8 cellular contexts compared by ENCODE assay signal in genomic region chr14:35533357-35534129, GRCh38. TPM values are rescaled to one million over a fixed set of nuclear protein-coding genes. Genes with fewer than 3 reads are reported as not detected.
DNase-seq lines count a peak whose midpoint lies in the region; ATAC-seq, FAIRE-seq and TF ChIP-seq lines count a peak whose summit lies in the region.

No MANE protein-coding gene starts in this region.

- POLR2A ChIA-PET in K562 (lab: Yijun Ruan, JAX) = interaction anchor here (0.9 kb wide), 1 partner anchor 54 kb away, joined by 4 read pairs; no protein-coding TSS in a partner anchor

- no peaks in the 10 kb centered on the region for H3K9me1 ChIP-seq in K562 (ENCODE audit: control insufficient read depth, insufficient read depth, low read length)

- DNase-seq in GM10266 (ENCODE audit: extremely low spot score) = peak; percentile 77
- DNase-seq in HFF-Myc (ENCODE audit: extremely low read depth, low read depth) = no peak
- peak; percentile 28 for DNase-seq in NB4 (ENCODE audit: low read depth)
- peak; percentile 8 to 59 (median 33) for DNase-seq in T-helper 2 cell
- DNase-seq in K562 (ENCODE audit: extremely low read depth in 1 of 4, low spot score in 3 of 4) = peak; percentile 62 to 69 (median 66)
- DNase-seq in iPS-NIHi11 (ENCODE audit: low spot score) = peak; percentile 91
- peak; percentile 13 for DNase-seq in smooth muscle cell (lab: John Stamatoyannopoulos, UW; ENCODE audit: unreplicated experiment)
- no peak for DNase-seq in SKM-1 (lab: John Stamatoyannopoulos, UW; ENCODE audit: unreplicated experiment)

- H3K79me2 ChIP-seq in K562 (ENCODE audit: control insufficient read depth, insufficient read depth, low read length) (no peaks in the 10 kb centered on the region), smooth muscle cell (ENCODE audit: low read depth) (no peaks in the 10 kb centered on the region)

- H3K27me3 ChIP-seq in K562 (ENCODE audit: control insufficient read depth in 2 of 2, insufficient read depth in 2 of 2, low read length in 2 of 2) = peaks cover 7 to 18% of the 10 kb centered on the region in 2 experiments; a peak in 4 of 5 replicates
- H3K27me3 ChIP-seq in smooth muscle cell (ENCODE audit: low read depth) = peaks cover 90% of the 10 kb centered on the region

- H3K4me3 ChIP-seq in HFF-Myc (replicated peaks; ENCODE audit: low read depth, low read length) (peak overlapping the region; percentile 49), NB4 (ENCODE audit: low read depth, low read length) (no peak overlapping the region), K562 (peak overlapping the region; percentile 41), smooth muscle cell (peak overlapping the region; percentile 64)

- peak; percentile 89 for ATAC-seq in K562

- H2AFZ ChIP-seq in K562 (ENCODE audit: low read depth, low read length) (peak overlapping the region; percentile 79), smooth muscle cell (ENCODE audit: low read depth) (peak overlapping the region; percentile 80)

- no peaks in the 10 kb centered on the region for H3F3A ChIP-seq in smooth muscle cell (ENCODE audit: low read depth)

- H3K36me3 ChIP-seq in K562 (ENCODE audit: control insufficient read depth, insufficient read depth, low read length) (no peaks in the 10 kb centered on the region), smooth muscle cell (ENCODE audit: low read depth) (no peaks in the 10 kb centered on the region)

- H3K4me1 ChIP-seq in K562 (replicated peaks in 1 of 2; ENCODE audit: control insufficient read depth in 2 of 2, insufficient read depth in 2 of 2, low read length in 2 of 2) (peaks cover 0 to 28% of the 10 kb centered on the region in 2 experiments; a peak in 2 of 5 replicates), smooth muscle cell (ENCODE audit: low read depth) (peaks cover 12% of the 10 kb centered on the region)

- peak; percentile 10 for TF ChIP-seq CTCF in GM10266 (IDR thresholded peaks at IDR 0.05; ENCODE audit: control insufficient read depth, insufficient read depth, low read depth, missing control alignments)
- no peak for TF ChIP-seq CTCF in HFF-Myc (IDR thresholded peaks at IDR 0.05; ENCODE audit: low read depth, low read length, missing control alignments)
- no peak for TF ChIP-seq CTCF in NB4 (IDR thresholded peaks at IDR 0.05; ENCODE audit: low read depth, low read length)
- TF ChIP-seq CTCF in K562 (IDR thresholded peaks at IDR 0.05 in 2 of 3, conservative IDR thresholded peaks at IDR 0.05 in 1 of 3; ENCODE audit: insufficient read depth in 2 of 3, low read depth in 1 of 3, low read length in 3 of 3) = 0 out of 6 replicates have a peak, but pooled peaks of 1 of the 3 experiments have one; percentile 1
- TF ChIP-seq CTCF in smooth muscle cell (IDR thresholded peaks at IDR 0.05; ENCODE audit: borderline replicate concordance, insufficient read depth, poor library complexity, severe bottlenecking) = no peak

- CTCF ChIA-PET in K562 (lab: Yijun Ruan, JAX; ENCODE audit: low intra/inter-chr PET ratio) = no interaction called here

- no TSS peak for BruUV-seq in K562 (replicated peaks; lab: Mats Ljungman, UMichigan)

- H3K9ac ChIP-seq in K562 (ENCODE audit: insufficient read depth in 1 of 2, low read depth in 2 of 2, low read length in 2 of 2) (0 out of 4 replicates have a peak overlapping the region, but pooled peaks of 1 of the 2 experiments have one; percentile 76), smooth muscle cell (ENCODE audit: low read depth) (no peak overlapping the region)

- H3K4me2 ChIP-seq in K562 (ENCODE audit: insufficient read depth, low read length) = peak overlapping the region; percentile 70
- peak overlapping the region; percentile 99 for H3K4me2 ChIP-seq in smooth muscle cell

- WGBS in K562 (ENCODE audit: insufficient coverage, low coverage, missing lambda C conversion rate) = 2% methylated on average over 56 of the region's 95 CpGs
- under 1% methylated on average over 77 of the region's 95 CpGs for WGBS in smooth muscle cell (ENCODE audit: low lambda C conversion rate)

- TF ChIP-seq EP300 in K562 (IDR thresholded peaks at IDR 0.05; ENCODE audit: low read length) = no peak

- H4K20me1 ChIP-seq in K562 (replicated peaks; ENCODE audit: control insufficient read depth, insufficient read depth, low read length) = no peaks in the 10 kb centered on the region
- H4K20me1 ChIP-seq in smooth muscle cell (ENCODE audit: low read depth) = peaks cover 6% of the 10 kb centered on the region

- H3K9me3 ChIP-seq in K562 (replicated peaks; ENCODE audit: control insufficient read depth, insufficient read depth, low read depth, low read length) (no peaks in the 10 kb centered on the region), smooth muscle cell (replicated peaks; ENCODE audit: low read depth) (no peaks in the 10 kb centered on the region)

- intact Hi-C loops in K562 (cut with micrococcal nuclease) = loop anchor here (5.0 to 10.0 kb wide), 2 partner anchors 154 to 291 kb away; partner anchors contain the start of gene BRMS1L

- no peak for TF ChIP-seq RAD21 in K562 (CRISPR knock-in tag; conservative IDR thresholded peaks at IDR 0.05 in 1 of 2, IDR thresholded peaks at IDR 0.05 in 1 of 2)

- no peak for FAIRE-seq in K562 (lab: Jason Lieb, UNC)

- TF ChIP-seq POLR2A in NB4 (IDR thresholded peaks at IDR 0.05; ENCODE audit: extremely low read depth, insufficient read length) = no peak
- no peak for TF ChIP-seq POLR2A in K562 (conservative IDR thresholded peaks at IDR 0.05)

- in situ Hi-C loops in K562 (cut with MboI) = no loop called here

- H3K27ac ChIP-seq in K562 (ENCODE audit: extremely low read depth, low read depth, low read length) = no peak overlapping the region
- no peak overlapping the region for H3K27ac ChIP-seq in smooth muscle cell (ENCODE audit: low read depth)

TF ChIP-seq in K562, 482 proteins besides CTCF, POLR2A, EP300 and RAD21 (continues in another document):
- TF ChIP-seq TFAP4 (CRISPR knock-in tag; IDR thresholded peaks at IDR 0.05; ENCODE audit: borderline replicate concordance) (peak; percentile 89), ZNF263 (CRISPR knock-in tag; IDR thresholded peaks at IDR 0.05; ENCODE audit: borderline replicate concordance) (0 out of 2 replicates have a peak, but pooled peaks have one; percentile 22), DPF2 (IDR thresholded peaks at IDR 0.05) (no peak), DDX20 (tag; IDR thresholded peaks at IDR 0.05; ENCODE audit: low read depth) (no peak)
- TF ChIP-seq, protein P1, sequence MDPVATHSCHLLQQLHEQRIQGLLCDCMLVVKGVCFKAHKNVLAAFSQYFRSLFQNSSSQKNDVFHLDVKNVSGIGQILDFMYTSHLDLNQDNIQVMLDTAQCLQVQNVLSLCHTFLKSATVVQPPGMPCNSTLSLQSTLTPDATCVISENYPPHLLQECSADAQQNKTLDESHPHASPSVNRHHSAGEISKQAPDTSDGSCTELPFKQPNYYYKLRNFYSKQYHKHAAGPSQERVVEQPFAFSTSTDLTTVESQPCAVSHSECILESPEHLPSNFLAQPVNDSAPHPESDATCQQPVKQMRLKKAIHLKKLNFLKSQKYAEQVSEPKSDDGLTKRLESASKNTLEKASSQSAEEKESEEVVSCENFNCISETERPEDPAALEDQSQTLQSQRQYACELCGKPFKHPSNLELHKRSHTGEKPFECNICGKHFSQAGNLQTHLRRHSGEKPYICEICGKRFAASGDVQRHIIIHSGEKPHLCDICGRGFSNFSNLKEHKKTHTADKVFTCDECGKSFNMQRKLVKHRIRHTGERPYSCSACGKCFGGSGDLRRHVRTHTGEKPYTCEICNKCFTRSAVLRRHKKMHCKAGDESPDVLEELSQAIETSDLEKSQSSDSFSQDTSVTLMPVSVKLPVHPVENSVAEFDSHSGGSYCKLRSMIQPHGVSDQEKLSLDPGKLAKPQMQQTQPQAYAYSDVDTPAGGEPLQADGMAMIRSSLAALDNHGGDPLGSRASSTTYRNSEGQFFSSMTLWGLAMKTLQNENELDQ (CRISPR knock-in tag; IDR thresholded peaks at IDR 0.05; ENCODE audit: borderline replicate concordance) = no peak
- TF ChIP-seq, protein P2, sequence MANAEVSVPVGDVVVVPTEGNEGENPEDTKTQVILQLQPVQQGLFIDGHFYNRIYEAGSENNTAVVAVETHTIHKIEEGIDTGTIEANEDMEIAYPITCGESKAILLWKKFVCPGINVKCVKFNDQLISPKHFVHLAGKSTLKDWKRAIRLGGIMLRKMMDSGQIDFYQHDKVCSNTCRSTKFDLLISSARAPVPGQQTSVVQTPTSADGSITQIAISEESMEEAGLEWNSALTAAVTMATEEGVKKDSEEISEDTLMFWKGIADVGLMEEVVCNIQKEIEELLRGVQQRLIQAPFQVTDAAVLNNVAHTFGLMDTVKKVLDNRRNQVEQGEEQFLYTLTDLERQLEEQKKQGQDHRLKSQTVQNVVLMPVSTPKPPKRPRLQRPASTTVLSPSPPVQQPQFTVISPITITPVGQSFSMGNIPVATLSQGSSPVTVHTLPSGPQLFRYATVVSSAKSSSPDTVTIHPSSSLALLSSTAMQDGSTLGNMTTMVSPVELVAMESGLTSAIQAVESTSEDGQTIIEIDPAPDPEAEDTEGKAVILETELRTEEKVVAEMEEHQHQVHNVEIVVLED (CRISPR knock-in tag; IDR thresholded peaks at IDR 0.05) = no peak

RNA-seq across cellular contexts. Expression of gene INSM2, which starts 0.4 kb away (rescaled TPM):
- total RNA-seq in K562 (2011; cell fraction: chromatin; rRNA removed; ENCODE audit: low replicate concordance) = not detected in 2 replicates
- not detected in 2 replicates for total RNA-seq in K562 (2011; cell fraction: nucleolus; rRNA removed)
- total RNA-seq in K562 (2011; cell fraction: nucleoplasm; rRNA removed) = not detected in 2 replicates
- not detected in 2 replicates for total RNA-seq in K562 (2014; rRNA removed)
- total RNA-seq in K562 (2014; rRNA removed; fragmentation: Illumina TruSeq; extraction: Trizol) = not detected in 2 replicates
- total RNA-seq in K562 (2015; rRNA removed; fragmentation: Illumina TruSeq; extraction: Trizol) = not detected in 2 replicates
- total RNA-seq in K562 (2021) = not detected in 2 replicates
- not detected in 2 replicates for polyA plus RNA-seq in K562 (2011; rRNA removed)
- polyA plus RNA-seq in K562 (2011; cell fraction: cytosol; rRNA removed) = not detected in 2 replicates
- not detected in 2 replicates for polyA plus RNA-seq in K562 (2011; cell fraction: nucleus; rRNA removed)
- not detected in 2 replicates for polyA plus RNA-seq in K562 (2012)
- polyA plus RNA-seq in K562 (2014; fragmentation: Illumina TruSeq; extraction: Trizol) = not detected in 2 replicates
- not detected for polyA plus RNA-seq in K562 (2014; fragmentation: Nextera tagmentation; extraction: Ambion mirVana)
- polyA plus RNA-seq in K562 (2014; rRNA removed) = not detected in 2 replicates
- polyA minus RNA-seq in K562 (2011; rRNA and poly(A)+ RNA removed) = not detected in 2 replicates
- not detected in 2 replicates for polyA minus RNA-seq in K562 (2011; cell fraction: cytosol; rRNA and poly(A)+ RNA removed)
- not detected in 2 replicates for polyA minus RNA-seq in K562 (2011; cell fraction: nucleus; rRNA and poly(A)+ RNA removed)
- not detected in 2 replicates for total RNA-seq in smooth muscle cell
- not detected in 2 replicates for polyA plus RNA-seq in smooth muscle cell

Comparison
In these comparisons a context has a peak if more than half of its experiments do, and no peak if none do; other contexts are left out.
1. DNase-seq: peak in GM10266 (single experiment), NB4 (single experiment), T-helper 2 cell (5 of 5), K562 (4 of 4), iPS-NIHi11 (single experiment) and smooth muscle cell (single experiment); none in HFF-Myc (single experiment) and SKM-1 (single experiment).